ENCODE assay signal across 8 cellular contexts in the genomic region with DNA sequence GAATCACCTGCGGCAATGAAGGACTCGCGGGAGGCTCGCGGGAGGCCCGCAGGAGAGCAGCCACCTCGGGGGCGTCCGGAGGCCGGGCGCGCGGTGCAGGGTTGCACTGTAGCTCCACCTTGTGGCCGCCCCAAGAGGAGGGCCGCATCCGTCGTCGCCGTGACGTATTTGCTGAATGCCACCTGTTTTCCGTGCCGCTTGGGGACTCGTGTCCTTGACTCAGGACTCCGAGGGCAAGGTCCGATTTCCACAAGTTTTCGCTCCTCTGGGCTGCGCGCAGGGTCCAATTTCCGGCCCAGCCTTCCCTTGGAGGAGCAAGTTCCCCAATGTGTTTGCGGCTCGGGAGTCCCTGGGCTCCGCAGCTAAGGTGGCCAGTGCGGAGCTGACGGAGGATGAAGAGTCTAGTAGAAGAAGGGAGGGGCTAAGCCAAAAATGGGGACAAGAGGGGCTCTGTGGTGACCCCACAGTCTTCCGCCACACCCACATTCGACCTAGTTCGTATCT. TPM values are rescaled to one million over a fixed set of nuclear protein-coding genes. Genes with fewer than 3 reads are reported as not detected.
DNase-seq lines count a peak whose midpoint lies in the region; ATAC-seq and TF ChIP-seq lines count a peak whose summit lies in the region.

No MANE protein-coding gene starts in this region.

- H3K27ac Mint-ChIP-seq in glutamatergic neuron (ENCODE audit: unreplicated experiment) (no peak overlapping the region), osteocyte (ENCODE audit: unreplicated experiment) (peak overlapping the region; percentile 97)

- H3K36me3 Mint-ChIP-seq in glutamatergic neuron (ENCODE audit: unreplicated experiment) (no peaks in the 10 kb centered on the region), osteocyte (ENCODE audit: unreplicated experiment) (no peaks in the 10 kb centered on the region)

- no peak for TF ChIP-seq EP300 in transverse colon (IDR thresholded peaks at IDR 0.05; ENCODE audit: low read depth)

- H3K9me3 Mint-ChIP-seq in glutamatergic neuron (ENCODE audit: unreplicated experiment) (no peaks in the 10 kb centered on the region), osteocyte (ENCODE audit: unreplicated experiment) (peaks cover 26% of the 10 kb centered on the region)

- peaks cover 4% of the 10 kb centered on the region for H3K4me1 Mint-ChIP-seq in glutamatergic neuron (ENCODE audit: low read depth, unreplicated experiment)
- H3K4me1 Mint-ChIP-seq in osteocyte (ENCODE audit: unreplicated experiment): peaks cover 8% of the 10 kb centered on the region

- no peaks in the 10 kb centered on the region for H3K9me3 ChIP-seq in SJCRH30 (replicated peaks)
- no peaks in the 10 kb centered on the region for H3K9me3 ChIP-seq in transverse colon

- H3K27me3 Mint-ChIP-seq in glutamatergic neuron (ENCODE audit: unreplicated experiment) (peaks cover 5% of the 10 kb centered on the region), osteocyte (ENCODE audit: unreplicated experiment) (no peaks in the 10 kb centered on the region)

- peak overlapping the region; percentile 65 for H3K4me3 ChIP-seq in SJCRH30
- peak overlapping the region; percentile 23 to 72 (median 50) for H3K4me3 ChIP-seq in transverse colon

- H3K4me3 Mint-ChIP-seq in glutamatergic neuron (ENCODE audit: unreplicated experiment) (peak overlapping the region; percentile 92), osteocyte (ENCODE audit: unreplicated experiment) (peak overlapping the region; percentile 86)

- 53% methylated on average over 37 of the region's 37 CpGs; no CpG with 5 or more reads in 1 of the 2 donors for WGBS in transverse colon (ENCODE audit: low coverage in 1 of 2), 2 donors

- H3K36me3 ChIP-seq in SJCRH30 (no peaks in the 10 kb centered on the region), transverse colon (no peaks in the 10 kb centered on the region)

- no peaks in the 10 kb centered on the region for H3K27me3 ChIP-seq in SJCRH30
- no peaks in the 10 kb centered on the region for H3K27me3 ChIP-seq in transverse colon

- peak overlapping the region; percentile 71 for H3K27ac ChIP-seq in SJCRH30
- peak overlapping the region; percentile 72 to 87 (median 83) for H3K27ac ChIP-seq in transverse colon

- peak; percentile 37 for TF ChIP-seq POLR2A in transverse colon (IDR thresholded peaks at IDR 0.05)

- intact Hi-C loops in transverse colon (cut with DNase I; ENCODE audit: low total_unique reads): loop anchor here (5.0 kb wide), 1 partner anchor 1148 kb away; no protein-coding TSS in a partner anchor

- in situ Hi-C loops in KBM-7 (cut with MboI; ENCODE audit: low pct_unique_long_range_greater_than_20kb, low sequenced_read_pairs) (no loop called here), transverse colon (cut with MboI; ENCODE audit: low pct_ligation_motif_present in 1 of 4, low pct_unique_long_range_greater_than_20kb in 1 of 4, low sequenced_read_pairs in 3 of 4) (no loop called here)

- peaks cover 8% of the 10 kb centered on the region for H3K4me1 ChIP-seq in SJCRH30
- H3K4me1 ChIP-seq in transverse colon: peaks cover 0 to 7% (median 4%) of the 10 kb centered on the region in 4 donors

- TF ChIP-seq CTCF in glutamatergic neuron (IDR thresholded peaks at IDR 0.05; ENCODE audit: partially characterized antibody, unreplicated experiment): peak; percentile 61
- peak; percentile 78 for TF ChIP-seq CTCF in osteocyte (IDR thresholded peaks at IDR 0.05)
- TF ChIP-seq CTCF in transverse colon (IDR thresholded peaks at IDR 0.05): peak; percentile 67 to 82 (median 72)

- ATAC-seq in GM21529 (IDR thresholded peaks at IDR 0.05; ENCODE audit: unreplicated experiment): peak; percentile 71

- DNase-seq in DMS79 (lab: John Stamatoyannopoulos, UW): peak; percentile 29
- DNase-seq in KBM-7: peak; percentile 91
- DNase-seq in SJCRH30: peak; percentile 75 to 85
- peak; percentile 19 to 61 (median 40) for DNase-seq in activated naive CD4-positive, alpha-beta T cell (lab: John Stamatoyannopoulos, UW)
- peak; percentile 80 for DNase-seq in glutamatergic neuron
- no peak for DNase-seq in osteocyte (ENCODE audit: extremely low spot score, unreplicated experiment)
- DNase-seq in transverse colon: peak; percentile 83

RNA-seq across cellular contexts. Expression of gene DLG3, which starts 10.7 kb away (rescaled TPM):
- total RNA-seq in SJCRH30 (2014; rRNA removed; shearing (Covaris generic)): 50.1 and 67.5 TPM in 2 replicates
- total RNA-seq in glutamatergic neuron (ENCODE audit: unreplicated experiment) (76.7 TPM), osteocyte (9.7 and 12.5 TPM in 2 replicates), transverse colon (10 to 100 TPM; 31.8 to 59.4 (median 54.8) TPM)

RNA-seq across cellular contexts. Expression of gene GDPD2, which starts 10.8 kb away (rescaled TPM):
- 0.08 TPM in 1 of 2 replicates, not detected in the other for total RNA-seq in SJCRH30 (2014; rRNA removed; shearing (Covaris generic))
- total RNA-seq in glutamatergic neuron (ENCODE audit: unreplicated experiment): not detected
- total RNA-seq in osteocyte: not detected in 2 replicates
- total RNA-seq in transverse colon: 10 to 100 TPM in 3 of 4 donors, 1 to 10 TPM in 1; 1.6 to 68.1 (median 31.2) TPM
